Comparison of ENCODE assay signal across 9 cellular contexts in genomic region chr1:246280551-246280950, GRCh38.
A peak's percentile ranks its signal among the peaks of the same experiment; 100 is the strongest.
DNase-seq lines count a peak whose midpoint lies in the region; ATAC-seq, FAIRE-seq and TF ChIP-seq lines count a peak whose summit lies in the region.
"Had no signal": no experiment of that assay in that cellular context is flagged by ENCODE, and none has a peak within 500 bp of the region (broad histone marks: within the 10 kb centered on the region; RNA-seq: fewer than 3 reads in every experiment).

No MANE protein-coding gene starts in this region.

- H3K9me3 ChIP-seq in A549 (no peaks in the 10 kb centered on the region), OCI-LY3 (ENCODE audit: insufficient read depth, low read length) (no peaks in the 10 kb centered on the region), fibroblast of lung (ENCODE audit: control insufficient read depth, insufficient read depth, low read depth, low read length) (no peaks in the 10 kb centered on the region), pancreas (no peaks in the 10 kb centered on the region), esophagus muscularis mucosa (no peaks in the 10 kb centered on the region)

- H3K79me2 ChIP-seq in OCI-LY3 (ENCODE audit: low read length): no peaks in the 10 kb centered on the region
- H3K79me2 ChIP-seq in fibroblast of lung (ENCODE audit: control insufficient read depth, insufficient read depth, low read length): no peaks in the 10 kb centered on the region

- H3K27me3 ChIP-seq in OCI-LY3 (ENCODE audit: low read depth, low read length): no peaks in the 10 kb centered on the region
- no peaks in the 10 kb centered on the region for H3K27me3 ChIP-seq in fibroblast of lung (ENCODE audit: control insufficient read depth, insufficient read depth, low read length)
- no peaks in the 10 kb centered on the region for H3K27me3 ChIP-seq in pancreas
- H3K27me3 ChIP-seq in esophagus muscularis mucosa: no peaks in the 10 kb centered on the region

- H3K27ac ChIP-seq in A549 (no peak overlapping the region), OCI-LY3 (ENCODE audit: low read length) (no peak overlapping the region), fibroblast of lung (ENCODE audit: insufficient read depth, low read length) (no peak overlapping the region), pancreas (no peak overlapping the region), esophagus muscularis mucosa (replicated peaks in 1 of 4) (no peak overlapping the region)

- no peak for FAIRE-seq in A549 (lab: Jason Lieb, UNC)
- FAIRE-seq in pancreas (lab: Jason Lieb, UNC): no peak

- no peak for TF ChIP-seq POLR2A in A549 (IDR thresholded peaks at IDR 0.05; ENCODE audit: low read length)
- TF ChIP-seq POLR2A in esophagus muscularis mucosa (IDR thresholded peaks at IDR 0.05; ENCODE audit: low read depth): no peak

- H3K4me1 ChIP-seq in A549 (peaks cover 28% of the 10 kb centered on the region; the same call in 2 of the 3 replicates), OCI-LY3 (ENCODE audit: low read length) (peaks cover 28% of the 10 kb centered on the region), fibroblast of lung (ENCODE audit: control insufficient read depth, extremely low read depth, insufficient read depth, low read length) (peaks cover 4% of the 10 kb centered on the region), pancreas (no peaks in the 10 kb centered on the region), esophagus muscularis mucosa (no peaks in the 10 kb centered on the region)

- peak; percentile 62 to 74; a peak in 4 of 6 replicates for ATAC-seq in A549
- ATAC-seq in pancreas: no peak
- ATAC-seq in GM18858 (IDR thresholded peaks at IDR 0.05; ENCODE audit: unreplicated experiment): no peak
- no peak for ATAC-seq in stimulated activated naive CD8-positive, alpha-beta T cell treated with anti-CD3 and anti-CD28 coated beads, Interleukin-15, amount 100 ng/mL, for 72 hours
- ATAC-seq: activated CD4-positive, alpha-beta T cell treated with anti-CD3 and anti-CD28 coated beads for 36 hours had no signal

- H4K20me1 ChIP-seq in OCI-LY3 (ENCODE audit: insufficient read depth, low read length) (no peaks in the 10 kb centered on the region), fibroblast of lung (ENCODE audit: control insufficient read depth, extremely low read depth, insufficient read depth, low read length) (no peaks in the 10 kb centered on the region)

- H3K4me3 Mint-ChIP-seq in stimulated activated naive CD8-positive, alpha-beta T cell treated with anti-CD3 and anti-CD28 coated beads, Interleukin-15, amount 100 ng/mL, for 72 hours: no peak overlapping the region
- H3K4me3 Mint-ChIP-seq: activated CD4-positive, alpha-beta T cell treated with anti-CD3 and anti-CD28 coated beads for 36 hours had no signal

- POLR2A ChIA-PET in A549 (lab: Yijun Ruan, JAX): no interaction called here
- POLR2A ChIA-PET in GM10248 (lab: Yijun Ruan, JAX): no interaction called here

- no peak overlapping the region for H3K9ac ChIP-seq in OCI-LY3 (ENCODE audit: low read length)
- no peak overlapping the region for H3K9ac ChIP-seq in fibroblast of lung (ENCODE audit: insufficient read depth, low read length)

- intact Hi-C loops in pancreas (cut with DNase I): no loop called here
- intact Hi-C loops in esophagus muscularis mucosa (cut with DNase I): no loop called here

- H3K4me3 ChIP-seq in A549: no peak overlapping the region
- H3K4me3 ChIP-seq in OCI-LY3 (ENCODE audit: low read length): no peak overlapping the region
- no peak overlapping the region for H3K4me3 ChIP-seq in fibroblast of lung (replicated peaks in 1 of 4; ENCODE audit: control extremely low read depth in 1 of 4, insufficient read depth in 1 of 4, low read depth in 3 of 4, low read length in 4 of 4)
- H3K4me3 ChIP-seq in pancreas: no peak overlapping the region
- H3K4me3 ChIP-seq in esophagus muscularis mucosa: no peak overlapping the region

- no peak overlapping the region for H3K4me2 ChIP-seq in A549
- H3K4me2 ChIP-seq in OCI-LY3 (ENCODE audit: low read length): no peak overlapping the region
- H3K4me2 ChIP-seq in fibroblast of lung (ENCODE audit: extremely low read depth, insufficient read depth, low read length): no peak overlapping the region

- CTCF ChIA-PET in A549 (lab: Yijun Ruan, JAX) (interaction anchor here (0.7 to 2.3 kb wide), 11 partner anchors 8 to 1124 kb away, joined by 3 to 12 read pairs (median 3); no protein-coding TSS in a partner anchor), GM10248 (lab: Yijun Ruan, JAX) (interaction anchor here (0.8 to 3.9 kb wide), 9 partner anchors 10 to 1125 kb away, joined by 3 to 17 read pairs (median 4); partner anchors contain the start of gene KIF26B)

- no peaks in the 10 kb centered on the region for H3K36me3 ChIP-seq in OCI-LY3 (replicated peaks; ENCODE audit: low read depth, low read length)
- H3K36me3 ChIP-seq in fibroblast of lung (ENCODE audit: control insufficient read depth, insufficient read depth, low read length): no peaks in the 10 kb centered on the region
- H3K36me3 ChIP-seq in pancreas: no peaks in the 10 kb centered on the region
- H3K36me3 ChIP-seq in esophagus muscularis mucosa: no peaks in the 10 kb centered on the region

- 74% methylated on average over 3 of the region's 3 CpGs for WGBS in A549 (ENCODE audit: missing lambda C conversion rate)
- 91% methylated on average over 3 of the region's 3 CpGs for WGBS in pancreas, 2 donors
- 86% methylated on average over 3 of the region's 3 CpGs for WGBS in esophagus muscularis mucosa

- no peaks in the 10 kb centered on the region for H3K27me3 Mint-ChIP-seq in stimulated activated naive CD8-positive, alpha-beta T cell treated with anti-CD3 and anti-CD28 coated beads, Interleukin-15, amount 100 ng/mL, for 72 hours
- H3K27me3 Mint-ChIP-seq: activated CD4-positive, alpha-beta T cell treated with anti-CD3 and anti-CD28 coated beads for 36 hours had no signal

- peak; percentile 55 for TF ChIP-seq CTCF in A549 (IDR thresholded peaks at IDR 0.05)
- TF ChIP-seq CTCF in GM10248 (IDR thresholded peaks at IDR 0.05; ENCODE audit: control extremely low read depth, extremely low read depth, low read depth, missing control alignments): peak; percentile 28
- TF ChIP-seq CTCF in OCI-LY3 (IDR thresholded peaks at IDR 0.05; ENCODE audit: low read depth, low read length): peak; percentile 65
- peak; percentile 21 to 34 for TF ChIP-seq CTCF in fibroblast of lung (conservative IDR thresholded peaks at IDR 0.05 in 1 of 2, IDR thresholded peaks at IDR 0.05 in 1 of 2; ENCODE audit: low read depth in 1 of 2, low read length in 2 of 2)
- TF ChIP-seq CTCF in pancreas (IDR thresholded peaks at IDR 0.05): no peak
- peak in 1 of 3 experiments; percentile 17 for TF ChIP-seq CTCF in esophagus muscularis mucosa (IDR thresholded peaks at IDR 0.05)

- H3K4me1 Mint-ChIP-seq in stimulated activated naive CD8-positive, alpha-beta T cell treated with anti-CD3 and anti-CD28 coated beads, Interleukin-15, amount 100 ng/mL, for 72 hours: no peaks in the 10 kb centered on the region
- H3K4me1 Mint-ChIP-seq: activated CD4-positive, alpha-beta T cell treated with anti-CD3 and anti-CD28 coated beads for 36 hours had no signal

- no peak overlapping the region for H3K27ac Mint-ChIP-seq in stimulated activated naive CD8-positive, alpha-beta T cell treated with anti-CD3 and anti-CD28 coated beads, Interleukin-15, amount 100 ng/mL, for 72 hours
- H3K27ac Mint-ChIP-seq: activated CD4-positive, alpha-beta T cell treated with anti-CD3 and anti-CD28 coated beads for 36 hours had no signal

- peak; percentile 65 to 68 for TF ChIP-seq RAD21 in A549 (conservative IDR thresholded peaks at IDR 0.05 in 1 of 2, IDR thresholded peaks at IDR 0.05 in 1 of 2)

- peak in 1 of 2 experiments; percentile 40 for DNase-seq in A549 (ENCODE audit: low read depth in 1 of 2, low spot score in 1 of 2)
- no peak for DNase-seq in GM10248 (ENCODE audit: extremely low spot score)
- DNase-seq in fibroblast of lung (ENCODE audit: low read depth in 2 of 2): peak; percentile 34 to 63
- DNase-seq in pancreas: no peak
- no peak for DNase-seq in esophagus muscularis mucosa (ENCODE audit: extremely low spot score)
- no peak for DNase-seq in stimulated activated naive CD8-positive, alpha-beta T cell treated with anti-CD3 and anti-CD28 coated beads, Interleukin-15, amount 100 ng/mL, for 72 hours
- DNase-seq: activated CD4-positive, alpha-beta T cell treated with anti-CD3 and anti-CD28 coated beads for 36 hours had no signal

- H3K9me3 Mint-ChIP-seq in stimulated activated naive CD8-positive, alpha-beta T cell treated with anti-CD3 and anti-CD28 coated beads, Interleukin-15, amount 100 ng/mL, for 72 hours: no peaks in the 10 kb centered on the region

- H2AFZ ChIP-seq in OCI-LY3 (ENCODE audit: low read depth, low read length) (no peak overlapping the region), fibroblast of lung (ENCODE audit: low read length) (no peak overlapping the region)

- TF ChIP-seq EP300 in A549 (IDR thresholded peaks at IDR 0.05): no peak
- TF ChIP-seq EP300 in esophagus muscularis mucosa (IDR thresholded peaks at IDR 0.05): no peak

TF ChIP-seq in A549, 52 proteins besides CTCF, POLR2A, EP300 and RAD21:
- TF ChIP-seq POLR2AphosphoS2 (conservative IDR thresholded peaks at IDR 0.05; ENCODE audit: low read length) (no peak), SMC3 (IDR thresholded peaks at IDR 0.05) (peak; percentile 55)

Comparison
In these comparisons a context has a peak if more than half of its experiments do, and no peak if none do; other contexts are left out.
1. ATAC-seq: peak in A549 (2 of 2); none in pancreas (0 of 4), GM18858 (single experiment) and stimulated activated naive CD8-positive, alpha-beta T cell treated with anti-CD3 and anti-CD28 coated beads, Interleukin-15, amount 100 ng/mL, for 72 hours (single experiment).
2. DNase-seq: peak in fibroblast of lung (2 of 2); none in GM10248 (single experiment), pancreas (0 of 6), esophagus muscularis mucosa (single experiment) and stimulated activated naive CD8-positive, alpha-beta T cell treated with anti-CD3 and anti-CD28 coated beads, Interleukin-15, amount 100 ng/mL, for 72 hours (0 of 2).
3. CTCF ChIP-seq: peak in A549 (single experiment), GM10248 (single experiment), OCI-LY3 (single experiment) and fibroblast of lung (2 of 2); none in pancreas (0 of 4).